2 cellular contexts compared by ENCODE assay signal in the genomic region with DNA sequence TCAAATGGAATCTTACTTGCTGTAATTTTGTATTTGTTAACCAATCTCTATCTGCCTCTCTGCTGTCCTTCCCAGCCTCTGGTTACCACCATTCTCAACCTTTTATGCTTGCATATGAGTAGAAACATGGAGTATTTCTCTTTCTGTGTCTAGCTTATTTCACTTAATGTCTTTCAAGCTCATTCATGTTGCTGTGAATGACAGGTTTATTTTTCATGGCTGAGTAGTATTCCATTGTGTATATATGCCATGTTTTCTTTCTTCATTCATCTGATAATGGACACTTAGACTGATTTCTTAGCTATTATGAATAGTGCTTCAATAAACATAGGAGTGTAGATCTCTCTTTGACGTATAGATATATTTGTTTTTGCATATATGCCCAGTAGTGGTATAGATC.
TF ChIP-seq lines count a peak whose summit lies in the region.

No MANE protein-coding gene starts in this region.

TF ChIP-seq in HEK293T, 16 proteins besides CTCF, POLR2A, EP300 and RAD21:
- TF ChIP-seq, protein P1, sequence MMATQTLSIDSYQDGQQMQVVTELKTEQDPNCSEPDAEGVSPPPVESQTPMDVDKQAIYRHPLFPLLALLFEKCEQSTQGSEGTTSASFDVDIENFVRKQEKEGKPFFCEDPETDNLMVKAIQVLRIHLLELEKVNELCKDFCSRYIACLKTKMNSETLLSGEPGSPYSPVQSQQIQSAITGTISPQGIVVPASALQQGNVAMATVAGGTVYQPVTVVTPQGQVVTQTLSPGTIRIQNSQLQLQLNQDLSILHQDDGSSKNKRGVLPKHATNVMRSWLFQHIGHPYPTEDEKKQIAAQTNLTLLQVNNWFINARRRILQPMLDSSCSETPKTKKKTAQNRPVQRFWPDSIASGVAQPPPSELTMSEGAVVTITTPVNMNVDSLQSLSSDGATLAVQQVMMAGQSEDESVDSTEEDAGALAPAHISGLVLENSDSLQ (IDR thresholded peaks at IDR 0.05), result peak; percentile 27; the same call in 1 of the 2 replicates
- TF ChIP-seq ARNT (IDR thresholded peaks at IDR 0.05), result no peak

TF ChIP-seq in K562, 482 proteins besides CTCF, POLR2A, EP300 and RAD21:
- no peak for TF ChIP-seq TAF1 (IDR thresholded peaks at IDR 0.05; ENCODE audit: control insufficient read depth, extremely low read depth, insufficient read depth, low read length, severe bottlenecking)
- no peak for TF ChIP-seq TAF9B (IDR thresholded peaks at IDR 0.05; ENCODE audit: partially characterized antibody)
- TF ChIP-seq ZNF253 (CRISPR knock-in tag; conservative IDR thresholded peaks at IDR 0.05), result no peak
- TF ChIP-seq, protein P2, sequence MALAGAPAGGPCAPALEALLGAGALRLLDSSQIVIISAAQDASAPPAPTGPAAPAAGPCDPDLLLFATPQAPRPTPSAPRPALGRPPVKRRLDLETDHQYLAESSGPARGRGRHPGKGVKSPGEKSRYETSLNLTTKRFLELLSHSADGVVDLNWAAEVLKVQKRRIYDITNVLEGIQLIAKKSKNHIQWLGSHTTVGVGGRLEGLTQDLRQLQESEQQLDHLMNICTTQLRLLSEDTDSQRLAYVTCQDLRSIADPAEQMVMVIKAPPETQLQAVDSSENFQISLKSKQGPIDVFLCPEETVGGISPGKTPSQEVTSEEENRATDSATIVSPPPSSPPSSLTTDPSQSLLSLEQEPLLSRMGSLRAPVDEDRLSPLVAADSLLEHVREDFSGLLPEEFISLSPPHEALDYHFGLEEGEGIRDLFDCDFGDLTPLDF (CRISPR knock-in tag; IDR thresholded peaks at IDR 0.05), result no peak
- TF ChIP-seq HIVEP1 (CRISPR knock-in tag; IDR thresholded peaks at IDR 0.05), result no peak
- TF ChIP-seq ADNP (tag; IDR thresholded peaks at IDR 0.05), result peak; percentile 37; the same call in 1 of the 2 replicates
- no peak for TF ChIP-seq BDP1 (IDR thresholded peaks at IDR 0.05; ENCODE audit: insufficient read depth, insufficient read length)
- TF ChIP-seq BCOR (IDR thresholded peaks at IDR 0.05), result peak; percentile 46; the same call in 1 of the 2 replicates
- no peak for TF ChIP-seq HNRNPL (IDR thresholded peaks at IDR 0.05; ENCODE audit: low read depth, low read length)
- no peak for TF ChIP-seq TARDBP (IDR thresholded peaks at IDR 0.05)
- TF ChIP-seq, protein P1 (IDR thresholded peaks at IDR 0.05), result peak; percentile 45; the same call in 1 of the 2 replicates
- no peak for TF ChIP-seq PCBP2 (IDR thresholded peaks at IDR 0.05; ENCODE audit: low read depth, low read length, poor library complexity, severe bottlenecking)
- TF ChIP-seq TAF7 (tag; IDR thresholded peaks at IDR 0.05), result no peak
- no peak for TF ChIP-seq ZNF785 (CRISPR knock-in tag; IDR thresholded peaks at IDR 0.05)
- TF ChIP-seq ZKSCAN8 (CRISPR knock-in tag; IDR thresholded peaks at IDR 0.05), result no peak
- TF ChIP-seq, protein P3, sequence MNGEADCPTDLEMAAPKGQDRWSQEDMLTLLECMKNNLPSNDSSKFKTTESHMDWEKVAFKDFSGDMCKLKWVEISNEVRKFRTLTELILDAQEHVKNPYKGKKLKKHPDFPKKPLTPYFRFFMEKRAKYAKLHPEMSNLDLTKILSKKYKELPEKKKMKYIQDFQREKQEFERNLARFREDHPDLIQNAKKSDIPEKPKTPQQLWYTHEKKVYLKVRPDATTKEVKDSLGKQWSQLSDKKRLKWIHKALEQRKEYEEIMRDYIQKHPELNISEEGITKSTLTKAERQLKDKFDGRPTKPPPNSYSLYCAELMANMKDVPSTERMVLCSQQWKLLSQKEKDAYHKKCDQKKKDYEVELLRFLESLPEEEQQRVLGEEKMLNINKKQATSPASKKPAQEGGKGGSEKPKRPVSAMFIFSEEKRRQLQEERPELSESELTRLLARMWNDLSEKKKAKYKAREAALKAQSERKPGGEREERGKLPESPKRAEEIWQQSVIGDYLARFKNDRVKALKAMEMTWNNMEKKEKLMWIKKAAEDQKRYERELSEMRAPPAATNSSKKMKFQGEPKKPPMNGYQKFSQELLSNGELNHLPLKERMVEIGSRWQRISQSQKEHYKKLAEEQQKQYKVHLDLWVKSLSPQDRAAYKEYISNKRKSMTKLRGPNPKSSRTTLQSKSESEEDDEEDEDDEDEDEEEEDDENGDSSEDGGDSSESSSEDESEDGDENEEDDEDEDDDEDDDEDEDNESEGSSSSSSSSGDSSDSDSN (IDR thresholded peaks at IDR 0.05; ENCODE audit: borderline replicate concordance in 1 of 2, low read depth in 2 of 2, low read length in 2 of 2), result no peak
- no peak for TF ChIP-seq ZSCAN32 (CRISPR knock-in tag; IDR thresholded peaks at IDR 0.05)
- TF ChIP-seq PTRF (tag; IDR thresholded peaks at IDR 0.05), result no peak
- TF ChIP-seq GTF2E2 (tag; IDR thresholded peaks at IDR 0.05), result no peak
- TF ChIP-seq GATA2 (CRISPR knock-in tag; IDR thresholded peaks at IDR 0.05), result no peak
- peak; percentile 95 for TF ChIP-seq ZNF146 (CRISPR knock-in tag; IDR thresholded peaks at IDR 0.05; ENCODE audit: unreplicated experiment)
- peak; percentile 43 for TF ChIP-seq RBM25 (IDR thresholded peaks at IDR 0.05; ENCODE audit: low read depth, low read length, severe bottlenecking)
- TF ChIP-seq PHB2 (IDR thresholded peaks at IDR 0.05; ENCODE audit: low read depth), result no peak
- TF ChIP-seq, protein P4, sequence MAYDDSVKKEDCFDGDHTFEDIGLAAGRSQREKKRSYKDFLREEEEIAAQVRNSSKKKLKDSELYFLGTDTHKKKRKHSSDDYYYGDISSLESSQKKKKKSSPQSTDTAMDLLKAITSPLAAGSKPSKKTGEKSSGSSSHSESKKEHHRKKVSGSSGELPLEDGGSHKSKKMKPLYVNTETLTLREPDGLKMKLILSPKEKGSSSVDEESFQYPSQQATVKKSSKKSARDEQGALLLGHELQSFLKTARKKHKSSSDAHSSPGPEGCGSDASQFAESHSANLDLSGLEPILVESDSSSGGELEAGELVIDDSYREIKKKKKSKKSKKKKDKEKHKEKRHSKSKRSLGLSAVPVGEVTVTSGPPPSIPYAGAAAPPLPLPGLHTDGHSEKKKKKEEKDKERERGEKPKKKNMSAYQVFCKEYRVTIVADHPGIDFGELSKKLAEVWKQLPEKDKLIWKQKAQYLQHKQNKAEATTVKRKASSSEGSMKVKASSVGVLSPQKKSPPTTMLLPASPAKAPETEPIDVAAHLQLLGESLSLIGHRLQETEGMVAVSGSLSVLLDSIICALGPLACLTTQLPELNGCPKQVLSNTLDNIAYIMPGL (CRISPR knock-in tag; IDR thresholded peaks at IDR 0.05), result no peak
- no peak for TF ChIP-seq YBX1 (IDR thresholded peaks at IDR 0.05)
- TF ChIP-seq, protein P5, sequence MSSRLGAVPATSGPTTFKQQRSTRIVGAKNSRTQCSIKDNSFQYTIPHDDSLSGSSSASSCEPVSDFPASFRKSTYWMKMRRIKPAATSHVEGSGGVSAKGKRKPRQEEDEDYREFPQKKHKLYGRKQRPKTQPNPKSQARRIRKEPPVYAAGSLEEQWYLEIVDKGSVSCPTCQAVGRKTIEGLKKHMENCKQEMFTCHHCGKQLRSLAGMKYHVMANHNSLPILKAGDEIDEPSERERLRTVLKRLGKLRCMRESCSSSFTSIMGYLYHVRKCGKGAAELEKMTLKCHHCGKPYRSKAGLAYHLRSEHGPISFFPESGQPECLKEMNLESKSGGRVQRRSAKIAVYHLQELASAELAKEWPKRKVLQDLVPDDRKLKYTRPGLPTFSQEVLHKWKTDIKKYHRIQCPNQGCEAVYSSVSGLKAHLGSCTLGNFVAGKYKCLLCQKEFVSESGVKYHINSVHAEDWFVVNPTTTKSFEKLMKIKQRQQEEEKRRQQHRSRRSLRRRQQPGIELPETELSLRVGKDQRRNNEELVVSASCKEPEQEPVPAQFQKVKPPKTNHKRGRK (tag; IDR thresholded peaks at IDR 0.05), result no peak
- no peak for TF ChIP-seq ELF2 (CRISPR knock-in tag; IDR thresholded peaks at IDR 0.05)
- no peak for TF ChIP-seq FOXJ2 (tag; IDR thresholded peaks at IDR 0.05)
- TF ChIP-seq, protein P6, sequence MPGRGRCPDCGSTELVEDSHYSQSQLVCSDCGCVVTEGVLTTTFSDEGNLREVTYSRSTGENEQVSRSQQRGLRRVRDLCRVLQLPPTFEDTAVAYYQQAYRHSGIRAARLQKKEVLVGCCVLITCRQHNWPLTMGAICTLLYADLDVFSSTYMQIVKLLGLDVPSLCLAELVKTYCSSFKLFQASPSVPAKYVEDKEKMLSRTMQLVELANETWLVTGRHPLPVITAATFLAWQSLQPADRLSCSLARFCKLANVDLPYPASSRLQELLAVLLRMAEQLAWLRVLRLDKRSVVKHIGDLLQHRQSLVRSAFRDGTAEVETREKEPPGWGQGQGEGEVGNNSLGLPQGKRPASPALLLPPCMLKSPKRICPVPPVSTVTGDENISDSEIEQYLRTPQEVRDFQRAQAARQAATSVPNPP (IDR thresholded peaks at IDR 0.05; ENCODE audit: borderline replicate concordance, insufficient read depth, insufficient read length), result no peak
- TF ChIP-seq ZKSCAN3 (CRISPR knock-in tag; IDR thresholded peaks at IDR 0.05), result no peak
- no peak for TF ChIP-seq ZNF79 (CRISPR knock-in tag; IDR thresholded peaks at IDR 0.05; ENCODE audit: low read depth)
- TF ChIP-seq NEUROD1 (IDR thresholded peaks at IDR 0.05; ENCODE audit: borderline replicate concordance, low read depth, low read length, partially characterized antibody), result no peak
- TF ChIP-seq, protein P7, sequence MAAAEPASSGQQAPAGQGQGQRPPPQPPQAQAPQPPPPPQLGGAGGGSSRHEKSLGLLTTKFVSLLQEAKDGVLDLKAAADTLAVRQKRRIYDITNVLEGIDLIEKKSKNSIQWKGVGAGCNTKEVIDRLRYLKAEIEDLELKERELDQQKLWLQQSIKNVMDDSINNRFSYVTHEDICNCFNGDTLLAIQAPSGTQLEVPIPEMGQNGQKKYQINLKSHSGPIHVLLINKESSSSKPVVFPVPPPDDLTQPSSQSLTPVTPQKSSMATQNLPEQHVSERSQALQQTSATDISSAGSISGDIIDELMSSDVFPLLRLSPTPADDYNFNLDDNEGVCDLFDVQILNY (CRISPR knock-in tag; IDR thresholded peaks at IDR 0.05), result no peak
- TF ChIP-seq EWSR1 (IDR thresholded peaks at IDR 0.05; ENCODE audit: borderline replicate concordance, low read depth, partially characterized antibody), result no peak
- TF ChIP-seq ZNF586 (CRISPR knock-in tag; conservative IDR thresholded peaks at IDR 0.05), result no peak
- TF ChIP-seq, protein P8, sequence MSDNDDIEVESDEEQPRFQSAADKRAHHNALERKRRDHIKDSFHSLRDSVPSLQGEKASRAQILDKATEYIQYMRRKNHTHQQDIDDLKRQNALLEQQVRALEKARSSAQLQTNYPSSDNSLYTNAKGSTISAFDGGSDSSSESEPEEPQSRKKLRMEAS (CRISPR knock-in tag; IDR thresholded peaks at IDR 0.05), result no peak
- no peak for TF ChIP-seq BRCA1 (IDR thresholded peaks at IDR 0.05)
- no peak for TF ChIP-seq BRCA1 (CRISPR knock-in tag; IDR thresholded peaks at IDR 0.05)
- no peak for TF ChIP-seq SIN3B (IDR thresholded peaks at IDR 0.05; ENCODE audit: low read depth)
